13 cellular contexts compared by ENCODE assay signal in the genomic region with DNA sequence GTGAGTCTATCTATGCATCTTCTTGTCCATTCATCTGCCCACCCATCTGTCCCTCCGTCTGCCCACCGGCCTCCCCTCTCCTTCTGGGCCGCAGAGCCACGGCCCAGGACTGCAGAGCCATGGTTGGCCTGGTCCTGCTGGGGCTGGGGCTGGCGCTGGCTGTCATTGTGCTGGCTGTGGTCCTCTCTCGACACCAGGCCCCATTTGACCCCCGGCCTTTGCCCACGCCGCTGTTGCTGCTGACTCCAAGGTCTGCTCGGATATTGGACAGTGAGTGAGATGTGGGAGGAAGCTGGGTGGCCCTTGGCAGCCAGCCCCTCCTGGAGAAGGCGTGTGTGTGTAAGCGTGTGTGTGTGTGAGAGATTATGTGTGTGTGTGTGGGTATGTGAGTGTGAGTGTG. TPM values are rescaled to one million over a fixed set of nuclear protein-coding genes. Genes with fewer than 3 reads are reported as not detected.
"Had no signal": no experiment of that assay in that cellular context is flagged by ENCODE, and none has a peak within 500 bp of the region (broad histone marks: within the 10 kb centered on the region; RNA-seq: fewer than 3 reads in every experiment).

No MANE protein-coding gene starts in this region.

RNA-seq across cellular contexts. Expression of a gene that starts 7.7 kb away (rescaled TPM):
- total RNA-seq: epithelial cell of proximal tubule, esophagus squamous epithelium, foreskin keratinocyte, liver, mammary epithelial cell, mucosa of gallbladder, myocyte, osteocyte, pulmonary artery endothelial cell, smooth muscle cell, urinary bladder had no signal
- polyA plus RNA-seq: foreskin keratinocyte, hepatocyte, liver, mammary epithelial cell, neural cell, smooth muscle cell, urinary bladder had no signal
